In genomic region chr16:71722801-71723536, GRCh38 we compare ENCODE assay signal across 1 cellular context.
TF ChIP-seq lines count a peak whose summit lies in the region.

No MANE protein-coding gene starts in this region.

TF ChIP-seq in HepG2, 621 proteins besides CTCF, POLR2A, EP300 and RAD21 (continued from another document and continues in another):
- no peak for TF ChIP-seq KLF15 (CRISPR knock-in tag; IDR thresholded peaks at IDR 0.05; ENCODE audit: borderline replicate concordance)
- no peak for TF ChIP-seq NR2F6 (IDR thresholded peaks at IDR 0.05)
- 0 out of 2 replicates have a peak, but pooled peaks have one; percentile 52 for TF ChIP-seq NR2F6 (CRISPR knock-in tag; IDR thresholded peaks at IDR 0.05)
- TF ChIP-seq ZNF780A (CRISPR knock-in tag; IDR thresholded peaks at IDR 0.05): peak; percentile 86; the same call in 1 of the 2 replicates
- TF ChIP-seq, protein P1, sequence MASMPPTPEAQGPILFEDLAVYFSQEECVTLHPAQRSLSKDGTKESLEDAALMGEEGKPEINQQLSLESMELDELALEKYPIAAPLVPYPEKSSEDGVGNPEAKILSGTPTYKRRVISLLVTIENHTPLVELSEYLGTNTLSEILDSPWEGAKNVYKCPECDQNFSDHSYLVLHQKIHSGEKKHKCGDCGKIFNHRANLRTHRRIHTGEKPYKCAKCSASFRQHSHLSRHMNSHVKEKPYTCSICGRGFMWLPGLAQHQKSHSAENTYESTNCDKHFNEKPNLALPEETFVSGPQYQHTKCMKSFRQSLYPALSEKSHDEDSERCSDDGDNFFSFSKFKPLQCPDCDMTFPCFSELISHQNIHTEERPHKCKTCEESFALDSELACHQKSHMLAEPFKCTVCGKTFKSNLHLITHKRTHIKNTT (CRISPR knock-in tag; IDR thresholded peaks at IDR 0.05): no peak
- TF ChIP-seq MXD1 (CRISPR knock-in tag; IDR thresholded peaks at IDR 0.05): peak; percentile 70
- TF ChIP-seq NR2F2 (IDR thresholded peaks at IDR 0.05; ENCODE audit: borderline replicate concordance, low read depth): no peak
- TF ChIP-seq NRL (CRISPR knock-in tag; IDR thresholded peaks at IDR 0.05; ENCODE audit: borderline replicate concordance): peak; percentile 79
- peak; percentile 78; the same call in 1 of the 2 replicates for TF ChIP-seq MAF1 (CRISPR knock-in tag; IDR thresholded peaks at IDR 0.05; ENCODE audit: borderline replicate concordance)
- peak; percentile 68; the same call in 1 of the 2 replicates for TF ChIP-seq TOPORS (CRISPR knock-in tag; IDR thresholded peaks at IDR 0.05)
- TF ChIP-seq, protein P2, sequence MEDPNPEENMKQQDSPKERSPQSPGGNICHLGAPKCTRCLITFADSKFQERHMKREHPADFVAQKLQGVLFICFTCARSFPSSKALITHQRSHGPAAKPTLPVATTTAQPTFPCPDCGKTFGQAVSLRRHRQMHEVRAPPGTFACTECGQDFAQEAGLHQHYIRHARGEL (CRISPR knock-in tag; IDR thresholded peaks at IDR 0.05): peak; percentile 47; the same call in 1 of the 2 replicates
- peak; percentile 53; the same call in 1 of the 2 replicates for TF ChIP-seq ZNF552 (CRISPR knock-in tag; IDR thresholded peaks at IDR 0.05; ENCODE audit: borderline replicate concordance)
- peak; percentile 21 for TF ChIP-seq IKZF4 (CRISPR knock-in tag; IDR thresholded peaks at IDR 0.05; ENCODE audit: borderline replicate concordance, low read depth, not compliant biosample characterization)
- 0 out of 2 replicates have a peak, but pooled peaks have one; percentile 11 for TF ChIP-seq ZIK1 (CRISPR knock-in tag; IDR thresholded peaks at IDR 0.05; ENCODE audit: borderline replicate concordance, low read depth)
- no peak for TF ChIP-seq GMEB2 (CRISPR knock-in tag; IDR thresholded peaks at IDR 0.05; ENCODE audit: low read depth)
- TF ChIP-seq ZNF180 (CRISPR knock-in tag; IDR thresholded peaks at IDR 0.05; ENCODE audit: borderline replicate concordance, low read depth): no peak
- TF ChIP-seq ARHGAP35 (CRISPR knock-in tag; IDR thresholded peaks at IDR 0.05; ENCODE audit: borderline replicate concordance): no peak
- TF ChIP-seq SALL1 (CRISPR knock-in tag; IDR thresholded peaks at IDR 0.05): peak; percentile 71
- no peak for TF ChIP-seq NKX3-1 (CRISPR knock-in tag; IDR thresholded peaks at IDR 0.05)
- TF ChIP-seq SNAI1 (CRISPR knock-in tag; IDR thresholded peaks at IDR 0.05; ENCODE audit: borderline replicate concordance): no peak; the same call in 1 of the 2 replicates
- TF ChIP-seq SP5 (CRISPR knock-in tag; IDR thresholded peaks at IDR 0.05; ENCODE audit: borderline replicate concordance, low read depth): peak; percentile 54; the same call in 1 of the 2 replicates
- no peak for TF ChIP-seq RBAK (CRISPR knock-in tag; IDR thresholded peaks at IDR 0.05)
- TF ChIP-seq, protein P3, sequence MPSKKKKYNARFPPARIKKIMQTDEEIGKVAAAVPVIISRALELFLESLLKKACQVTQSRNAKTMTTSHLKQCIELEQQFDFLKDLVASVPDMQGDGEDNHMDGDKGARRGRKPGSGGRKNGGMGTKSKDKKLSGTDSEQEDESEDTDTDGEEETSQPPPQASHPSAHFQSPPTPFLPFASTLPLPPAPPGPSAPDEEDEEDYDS (CRISPR knock-in tag; IDR thresholded peaks at IDR 0.05): no peak
- peak; percentile 31; the same call in 1 of the 2 replicates for TF ChIP-seq ELF3 (CRISPR knock-in tag; IDR thresholded peaks at IDR 0.05)
- no peak; the same call in 1 of the 2 replicates for TF ChIP-seq SNAPC2 (CRISPR knock-in tag; IDR thresholded peaks at IDR 0.05)
- no peak for TF ChIP-seq NONO (IDR thresholded peaks at IDR 0.05)
- peak; percentile 62; the same call in 1 of the 2 replicates for TF ChIP-seq NONO (CRISPR knock-in tag; conservative IDR thresholded peaks at IDR 0.05)
- peak; percentile 64; the same call in 1 of the 2 replicates for TF ChIP-seq CEBPB (IDR thresholded peaks at IDR 0.05; ENCODE audit: borderline replicate concordance, low read depth, low read length)
- no peak for TF ChIP-seq SMARCC2 (IDR thresholded peaks at IDR 0.05)
- TF ChIP-seq SIX1 (CRISPR knock-in tag; IDR thresholded peaks at IDR 0.05; ENCODE audit: borderline replicate concordance): no peak
- no peak for TF ChIP-seq ZBTB21 (CRISPR knock-in tag; IDR thresholded peaks at IDR 0.05)
- TF ChIP-seq RORA (CRISPR knock-in tag; IDR thresholded peaks at IDR 0.05): no peak
- no peak for TF ChIP-seq NFRKB (IDR thresholded peaks at IDR 0.05)
- peak; percentile 25; the same call in 1 of the 2 replicates for TF ChIP-seq POGZ (CRISPR knock-in tag; IDR thresholded peaks at IDR 0.05)
- TF ChIP-seq MZF1 (CRISPR knock-in tag; IDR thresholded peaks at IDR 0.05; ENCODE audit: borderline replicate concordance): peak; percentile 89; the same call in 1 of the 2 replicates
- TF ChIP-seq, protein P4, sequence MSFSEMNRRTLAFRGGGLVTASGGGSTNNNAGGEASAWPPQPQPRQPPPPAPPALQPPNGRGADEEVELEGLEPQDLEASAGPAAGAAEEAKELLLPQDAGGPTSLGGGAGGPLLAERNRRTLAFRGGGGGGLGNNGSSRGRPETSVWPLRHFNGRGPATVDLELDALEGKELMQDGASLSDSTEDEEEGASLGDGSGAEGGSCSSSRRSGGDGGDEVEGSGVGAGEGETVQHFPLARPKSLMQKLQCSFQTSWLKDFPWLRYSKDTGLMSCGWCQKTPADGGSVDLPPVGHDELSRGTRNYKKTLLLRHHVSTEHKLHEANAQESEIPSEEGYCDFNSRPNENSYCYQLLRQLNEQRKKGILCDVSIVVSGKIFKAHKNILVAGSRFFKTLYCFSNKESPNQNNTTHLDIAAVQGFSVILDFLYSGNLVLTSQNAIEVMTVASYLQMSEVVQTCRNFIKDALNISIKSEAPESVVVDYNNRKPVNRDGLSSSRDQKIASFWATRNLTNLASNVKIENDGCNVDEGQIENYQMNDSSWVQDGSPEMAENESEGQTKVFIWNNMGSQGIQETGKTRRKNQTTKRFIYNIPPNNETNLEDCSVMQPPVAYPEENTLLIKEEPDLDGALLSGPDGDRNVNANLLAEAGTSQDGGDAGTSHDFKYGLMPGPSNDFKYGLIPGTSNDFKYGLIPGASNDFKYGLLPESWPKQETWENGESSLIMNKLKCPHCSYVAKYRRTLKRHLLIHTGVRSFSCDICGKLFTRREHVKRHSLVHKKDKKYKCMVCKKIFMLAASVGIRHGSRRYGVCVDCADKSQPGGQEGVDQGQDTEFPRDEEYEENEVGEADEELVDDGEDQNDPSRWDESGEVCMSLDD (CRISPR knock-in tag; IDR thresholded peaks at IDR 0.05; ENCODE audit: borderline replicate concordance): peak; percentile 55; the same call in 1 of the 2 replicates
- TF ChIP-seq ZFP90 (CRISPR knock-in tag; IDR thresholded peaks at IDR 0.05; ENCODE audit: borderline replicate concordance): peak; percentile 45; the same call in 1 of the 2 replicates
- TF ChIP-seq, protein P5, sequence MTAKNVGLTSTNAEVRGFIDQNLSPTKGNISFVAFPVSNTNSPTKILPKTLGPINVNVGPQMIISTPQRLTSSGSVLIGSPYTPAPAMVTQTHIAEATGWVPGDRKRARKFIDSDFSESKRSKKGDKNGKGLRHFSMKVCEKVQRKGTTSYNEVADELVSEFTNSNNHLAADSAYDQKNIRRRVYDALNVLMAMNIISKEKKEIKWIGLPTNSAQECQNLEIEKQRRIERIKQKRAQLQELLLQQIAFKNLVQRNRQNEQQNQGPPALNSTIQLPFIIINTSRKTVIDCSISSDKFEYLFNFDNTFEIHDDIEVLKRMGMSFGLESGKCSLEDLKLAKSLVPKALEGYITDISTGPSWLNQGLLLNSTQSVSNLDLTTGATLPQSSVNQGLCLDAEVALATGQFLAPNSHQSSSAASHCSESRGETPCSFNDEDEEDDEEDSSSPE (CRISPR knock-in tag; IDR thresholded peaks at IDR 0.05): 0 out of 2 replicates have a peak, but pooled peaks have one; percentile 30
- TF ChIP-seq, protein P6, sequence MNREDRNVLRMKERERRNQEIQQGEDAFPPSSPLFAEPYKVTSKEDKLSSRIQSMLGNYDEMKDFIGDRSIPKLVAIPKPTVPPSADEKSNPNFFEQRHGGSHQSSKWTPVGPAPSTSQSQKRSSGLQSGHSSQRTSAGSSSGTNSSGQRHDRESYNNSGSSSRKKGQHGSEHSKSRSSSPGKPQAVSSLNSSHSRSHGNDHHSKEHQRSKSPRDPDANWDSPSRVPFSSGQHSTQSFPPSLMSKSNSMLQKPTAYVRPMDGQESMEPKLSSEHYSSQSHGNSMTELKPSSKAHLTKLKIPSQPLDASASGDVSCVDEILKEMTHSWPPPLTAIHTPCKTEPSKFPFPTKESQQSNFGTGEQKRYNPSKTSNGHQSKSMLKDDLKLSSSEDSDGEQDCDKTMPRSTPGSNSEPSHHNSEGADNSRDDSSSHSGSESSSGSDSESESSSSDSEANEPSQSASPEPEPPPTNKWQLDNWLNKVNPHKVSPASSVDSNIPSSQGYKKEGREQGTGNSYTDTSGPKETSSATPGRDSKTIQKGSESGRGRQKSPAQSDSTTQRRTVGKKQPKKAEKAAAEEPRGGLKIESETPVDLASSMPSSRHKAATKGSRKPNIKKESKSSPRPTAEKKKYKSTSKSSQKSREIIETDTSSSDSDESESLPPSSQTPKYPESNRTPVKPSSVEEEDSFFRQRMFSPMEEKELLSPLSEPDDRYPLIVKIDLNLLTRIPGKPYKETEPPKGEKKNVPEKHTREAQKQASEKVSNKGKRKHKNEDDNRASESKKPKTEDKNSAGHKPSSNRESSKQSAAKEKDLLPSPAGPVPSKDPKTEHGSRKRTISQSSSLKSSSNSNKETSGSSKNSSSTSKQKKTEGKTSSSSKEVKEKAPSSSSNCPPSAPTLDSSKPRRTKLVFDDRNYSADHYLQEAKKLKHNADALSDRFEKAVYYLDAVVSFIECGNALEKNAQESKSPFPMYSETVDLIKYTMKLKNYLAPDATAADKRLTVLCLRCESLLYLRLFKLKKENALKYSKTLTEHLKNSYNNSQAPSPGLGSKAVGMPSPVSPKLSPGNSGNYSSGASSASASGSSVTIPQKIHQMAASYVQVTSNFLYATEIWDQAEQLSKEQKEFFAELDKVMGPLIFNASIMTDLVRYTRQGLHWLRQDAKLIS (CRISPR knock-in tag; IDR thresholded peaks at IDR 0.05): no peak
- no peak for TF ChIP-seq ZNF569 (CRISPR knock-in tag; IDR thresholded peaks at IDR 0.05; ENCODE audit: borderline replicate concordance)
- no peak for TF ChIP-seq KAT7 (CRISPR knock-in tag; IDR thresholded peaks at IDR 0.05; ENCODE audit: borderline replicate concordance)
- TF ChIP-seq JUN (CRISPR knock-in tag; IDR thresholded peaks at IDR 0.05): no peak; the same call in 1 of the 2 replicates
- TF ChIP-seq POLR2AphosphoS5 (IDR thresholded peaks at IDR 0.05; ENCODE audit: low read depth, low read length): no peak
- TF ChIP-seq NCOR1 (IDR thresholded peaks at IDR 0.05; ENCODE audit: borderline replicate concordance, low read length): no peak
- TF ChIP-seq, protein P7, sequence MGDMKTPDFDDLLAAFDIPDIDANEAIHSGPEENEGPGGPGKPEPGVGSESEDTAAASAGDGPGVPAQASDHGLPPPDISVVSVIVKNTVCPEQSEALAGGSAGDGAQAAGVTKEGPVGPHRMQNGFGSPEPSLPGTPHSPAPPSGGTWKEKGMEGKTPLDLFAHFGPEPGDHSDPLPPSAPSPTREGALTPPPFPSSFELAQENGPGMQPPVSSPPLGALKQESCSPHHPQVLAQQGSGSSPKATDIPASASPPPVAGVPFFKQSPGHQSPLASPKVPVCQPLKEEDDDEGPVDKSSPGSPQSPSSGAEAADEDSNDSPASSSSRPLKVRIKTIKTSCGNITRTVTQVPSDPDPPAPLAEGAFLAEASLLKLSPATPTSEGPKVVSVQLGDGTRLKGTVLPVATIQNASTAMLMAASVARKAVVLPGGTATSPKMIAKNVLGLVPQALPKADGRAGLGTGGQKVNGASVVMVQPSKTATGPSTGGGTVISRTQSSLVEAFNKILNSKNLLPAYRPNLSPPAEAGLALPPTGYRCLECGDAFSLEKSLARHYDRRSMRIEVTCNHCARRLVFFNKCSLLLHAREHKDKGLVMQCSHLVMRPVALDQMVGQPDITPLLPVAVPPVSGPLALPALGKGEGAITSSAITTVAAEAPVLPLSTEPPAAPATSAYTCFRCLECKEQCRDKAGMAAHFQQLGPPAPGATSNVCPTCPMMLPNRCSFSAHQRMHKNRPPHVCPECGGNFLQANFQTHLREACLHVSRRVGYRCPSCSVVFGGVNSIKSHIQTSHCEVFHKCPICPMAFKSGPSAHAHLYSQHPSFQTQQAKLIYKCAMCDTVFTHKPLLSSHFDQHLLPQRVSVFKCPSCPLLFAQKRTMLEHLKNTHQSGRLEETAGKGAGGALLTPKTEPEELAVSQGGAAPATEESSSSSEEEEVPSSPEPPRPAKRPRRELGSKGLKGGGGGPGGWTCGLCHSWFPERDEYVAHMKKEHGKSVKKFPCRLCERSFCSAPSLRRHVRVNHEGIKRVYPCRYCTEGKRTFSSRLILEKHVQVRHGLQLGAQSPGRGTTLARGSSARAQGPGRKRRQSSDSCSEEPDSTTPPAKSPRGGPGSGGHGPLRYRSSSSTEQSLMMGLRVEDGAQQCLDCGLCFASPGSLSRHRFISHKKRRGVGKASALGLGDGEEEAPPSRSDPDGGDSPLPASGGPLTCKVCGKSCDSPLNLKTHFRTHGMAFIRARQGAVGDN (CRISPR knock-in tag; IDR thresholded peaks at IDR 0.05): peak; percentile 84
- TF ChIP-seq ZNF556 (CRISPR knock-in tag; IDR thresholded peaks at IDR 0.05; ENCODE audit: borderline replicate concordance): peak; percentile 86; the same call in 1 of the 2 replicates
- no peak for TF ChIP-seq ZNF276 (CRISPR knock-in tag; IDR thresholded peaks at IDR 0.05; ENCODE audit: low read depth)
- TF ChIP-seq ZNF207 (IDR thresholded peaks at IDR 0.05; ENCODE audit: borderline replicate concordance): no peak
